Comparison of ENCODE assay signal across 27 cellular contexts in the genomic region with DNA sequence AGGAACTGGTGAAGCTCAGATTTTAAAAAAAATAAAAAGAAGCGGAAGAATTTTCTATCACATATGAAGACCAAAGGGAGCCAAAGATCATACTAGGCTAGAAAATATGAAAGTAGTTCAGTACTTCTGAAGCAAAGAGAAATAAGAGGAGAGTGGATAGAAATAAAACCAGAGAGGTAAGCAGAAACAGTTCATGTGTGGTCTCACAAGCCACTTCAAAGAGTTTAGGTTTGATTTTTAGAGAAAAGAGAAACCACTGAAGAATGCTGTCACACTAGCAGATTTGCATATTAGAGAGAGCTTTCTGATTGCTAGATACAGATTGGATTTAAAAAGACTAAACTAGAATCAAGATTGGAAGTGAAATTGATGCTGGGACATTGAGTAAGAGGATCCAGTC. TPM values are rescaled to one million over a fixed set of nuclear protein-coding genes. Genes with fewer than 3 reads are reported as not detected.
"Had no signal": no experiment of that assay in that cellular context is flagged by ENCODE, and none has a peak within 500 bp of the region (broad histone marks: within the 10 kb centered on the region; RNA-seq: fewer than 3 reads in every experiment).

No MANE protein-coding gene starts in this region.

- H3K36me3 ChIP-seq: SJSA1 had no signal

- H3K9me3 ChIP-seq: SJSA1, SK-N-SH had no signal

- H3K27me3 ChIP-seq: SJSA1 had no signal

- ATAC-seq: HepG2, K562, T-helper 17 cell had no signal

- H3K4me1 Mint-ChIP-seq: T-helper 17 cell had no signal

- DNase-seq: IMR-90, NCI-H1048, NCI-H1105, NCI-H1417, NCI-H1436 treated with DMSO at 0.1 percent for 48 hours, NCI-H1694, NCI-H187 treated with DMSO at 0.1 percent for 48 hours, NCI-H2029 treated with DMSO at 0.1 percent for 48 hours, NCI-H2171 treated with DMSO at 0.1 percent for 48 hours, NCI-H345, NCI-H446 treated with DMSO at 0.1 percent for 48 hours, NCI-H510A treated with DMSO at 0.1 percent for 48 hours, NCI-H526, NCI-H82, Right ventricle myocardium superior, RPMI8226, SIG-M5, SK-N-SH, SW 1271, T-helper 1 cell, T-helper 17 cell had no signal

- H3K4me3 ChIP-seq: K562, SJSA1 had no signal

- H3K27me3 Mint-ChIP-seq: T-helper 17 cell had no signal

- H3K27ac ChIP-seq: SJSA1 had no signal

- H3K4me1 ChIP-seq: SJSA1 had no signal

- H3K27ac Mint-ChIP-seq: T-helper 17 cell had no signal

- H3K4me2 ChIP-seq: SK-N-SH had no signal

- H3K4me3 Mint-ChIP-seq: T-helper 17 cell had no signal

- H3K9ac ChIP-seq: SK-N-SH had no signal

- H3K9me2 ChIP-seq: SK-N-SH had no signal

- FAIRE-seq: HepG2, K562, RCC 7860 had no signal

RNA-seq across cellular contexts. Expression of a gene that starts 51.7 kb away (rescaled TPM):
- total RNA-seq: IMR-90, LHCN-M2, MCF 10A, Right ventricle myocardium superior, SJSA1, T-helper 17 cell had no signal
- polyA plus RNA-seq: IMR-90 had no signal
